Comparison of ENCODE assay signal across 12 cellular contexts in genomic region chr17:3447625-3448024, GRCh38. TPM values are rescaled to one million over a fixed set of nuclear protein-coding genes. Genes with fewer than 3 reads are reported as not detected.
DNase-seq lines count a peak whose midpoint lies in the region; ATAC-seq and TF ChIP-seq lines count a peak whose summit lies in the region.
"Had no signal": no experiment of that assay in that cellular context is flagged by ENCODE, and none has a peak within 500 bp of the region (broad histone marks: within the 10 kb centered on the region; RNA-seq: fewer than 3 reads in every experiment).

No MANE protein-coding gene starts in this region.

- H3K36me3 ChIP-seq in NT2/D1 (ENCODE audit: insufficient read depth, insufficient read length, low read length), result no peaks in the 10 kb centered on the region
- H3K36me3 ChIP-seq in osteoblast (ENCODE audit: insufficient read depth, low read length), result no peaks in the 10 kb centered on the region

- no peaks in the 10 kb centered on the region for H3K9me3 ChIP-seq in NT2/D1 (ENCODE audit: insufficient read depth, low read length)
- H3K9me3 ChIP-seq in osteoblast (ENCODE audit: low read depth, low read length), result no peaks in the 10 kb centered on the region

- no peaks in the 10 kb centered on the region for H3K79me2 ChIP-seq in osteoblast (ENCODE audit: insufficient read depth, low read length)

- H3K4me2 ChIP-seq in osteoblast (ENCODE audit: insufficient read depth, low read length), result no peak overlapping the region

- no peak overlapping the region for H3K9ac ChIP-seq in NT2/D1 (ENCODE audit: insufficient read length, low read depth)

- H3K27ac ChIP-seq in osteoblast (ENCODE audit: low read depth, low read length), result no peak overlapping the region

- H3K4me3 ChIP-seq in NT2/D1 (ENCODE audit: insufficient read length, low read depth) (no peak overlapping the region), fibroblast of mammary gland (ENCODE audit: control insufficient read depth, low read depth, low read length) (no peak overlapping the region), osteoblast (ENCODE audit: insufficient read depth, low read length) (no peak overlapping the region)

- no peak overlapping the region for H2AFZ ChIP-seq in osteoblast (ENCODE audit: low read length)

- TF ChIP-seq CTCF in GM12873 (IDR thresholded peaks at IDR 0.05; ENCODE audit: insufficient read depth, low read depth, low read length, missing control alignments), result peak; percentile 34
- no peak for TF ChIP-seq CTCF in fibroblast of mammary gland (conservative IDR thresholded peaks at IDR 0.05; ENCODE audit: control insufficient read depth, insufficient read depth, low read depth, low read length)
- no peak for TF ChIP-seq CTCF in osteoblast (IDR thresholded peaks at IDR 0.05; ENCODE audit: extremely low read depth, low read depth, low read length)

- H3K4me1 ChIP-seq in NT2/D1 (ENCODE audit: insufficient read depth, insufficient read length), result no peaks in the 10 kb centered on the region
- H3K4me1 ChIP-seq in osteoblast (ENCODE audit: insufficient read depth, low read length), result no peaks in the 10 kb centered on the region

- no peak for ATAC-seq in GM18502 (IDR thresholded peaks at IDR 0.05; ENCODE audit: poor library complexity, unreplicated experiment)
- no peak for ATAC-seq in HG02588 (IDR thresholded peaks at IDR 0.05; ENCODE audit: unreplicated experiment)
- ATAC-seq: activated CD4-positive, alpha-beta T cell treated with anti-CD3 and anti-CD28 coated beads for 36 hours had no signal

- H4K20me1 ChIP-seq in osteoblast (ENCODE audit: insufficient read depth, low read length), result no peaks in the 10 kb centered on the region

- DNase-seq in A172 (ENCODE audit: low spot score) (peak; percentile 18), NT2/D1 (ENCODE audit: low read depth, low spot score) (peak; percentile 18), fibroblast of mammary gland (ENCODE audit: low read depth) (peak; percentile 30), osteoblast (ENCODE audit: insufficient read length, low spot score, missing footprints) (no peak), cerebellum (ENCODE audit: low spot score) (no peak)
- DNase-seq: activated CD4-positive, alpha-beta T cell treated with anti-CD3 and anti-CD28 coated beads for 36 hours; RPMI8226; substantia nigra had no signal

- H3K27me3 ChIP-seq in NT2/D1 (ENCODE audit: insufficient read depth, insufficient read length) (no peaks in the 10 kb centered on the region), osteoblast (ENCODE audit: insufficient read depth, low read length) (no peaks in the 10 kb centered on the region)

RNA-seq across cellular contexts. Expression of gene OR1E2, which starts 14.0 kb away (rescaled TPM):
- total RNA-seq in A172 (2014; rRNA removed; shearing (Covaris generic)), result not detected in 2 replicates
- total RNA-seq in osteoblast, result under 0.01 TPM in 1 of 2 replicates, not detected in the other
- not detected for total RNA-seq in cerebellum
- total RNA-seq: activated CD4-positive, alpha-beta T cell treated with anti-CD3 and anti-CD28 coated beads for 36 hours; CD4-positive, CD25-positive, alpha-beta regulatory T cell had no signal

RNA-seq across cellular contexts. Expression of gene SPATA22, which starts 24.0 kb away (rescaled TPM):
- total RNA-seq in A172 (2014; rRNA removed; shearing (Covaris generic)), result not detected in 2 replicates
- total RNA-seq in osteoblast, result 0.29 and 2.2 TPM in 2 replicates
- total RNA-seq in cerebellum, result 0.64 TPM
- total RNA-seq: CD4-positive, CD25-positive, alpha-beta regulatory T cell had no signal

RNA-seq across cellular contexts. Expression of gene ASPA, which starts 28.2 kb away (rescaled TPM):
- total RNA-seq in A172 (2014; rRNA removed; shearing (Covaris generic)), result 0.09 TPM in 1 of 2 replicates, not detected in the other
- total RNA-seq in osteoblast (0.36 and 0.59 TPM in 2 replicates), cerebellum (0.54 TPM)
- total RNA-seq: activated CD4-positive, alpha-beta T cell treated with anti-CD3 and anti-CD28 coated beads for 36 hours; CD4-positive, CD25-positive, alpha-beta regulatory T cell had no signal

RNA-seq across cellular contexts. Expression of gene OR3A3, which starts 36.5 kb away (rescaled TPM):
- not detected in 2 replicates for total RNA-seq in A172 (2014; rRNA removed; shearing (Covaris generic))
- total RNA-seq in osteoblast, result not detected in 2 replicates
- total RNA-seq in cerebellum, result not detected
- total RNA-seq: activated CD4-positive, alpha-beta T cell treated with anti-CD3 and anti-CD28 coated beads for 36 hours; CD4-positive, CD25-positive, alpha-beta regulatory T cell had no signal

RNA-seq across cellular contexts. Expression of gene OR1E1, which starts 49.4 kb away (rescaled TPM):
- not detected in 2 replicates for total RNA-seq in A172 (2014; rRNA removed; shearing (Covaris generic))
- total RNA-seq in osteoblast (not detected in 2 replicates), cerebellum (not detected)
- total RNA-seq: activated CD4-positive, alpha-beta T cell treated with anti-CD3 and anti-CD28 coated beads for 36 hours; CD4-positive, CD25-positive, alpha-beta regulatory T cell had no signal

Comparison
In these comparisons a context has a peak if more than half of its experiments do, and no peak if none do; other contexts are left out.
1. DNase-seq: peak in A172 (single experiment), NT2/D1 (single experiment) and fibroblast of mammary gland (single experiment); none in osteoblast (single experiment) and cerebellum (single experiment).